Comparison of ENCODE assay signal across 18 cellular contexts in genomic region chr4:13540446-13541175, GRCh38. TPM values are rescaled to one million over a fixed set of nuclear protein-coding genes. Genes with fewer than 3 reads are reported as not detected.
DNase-seq lines count a peak whose midpoint lies in the region; ATAC-seq and TF ChIP-seq lines count a peak whose summit lies in the region.
"Had no signal": no experiment of that assay in that cellular context is flagged by ENCODE, and none has a peak within 500 bp of the region (broad histone marks: within the 10 kb centered on the region; RNA-seq: fewer than 3 reads in every experiment).

No MANE protein-coding gene starts in this region.

- POLR2A ChIA-PET in CD4-positive, alpha-beta memory T cell (lab: Charles Lee; ENCODE audit: partially characterized antibody) = no interaction called here

- ATAC-seq in HG03196 (IDR thresholded peaks at IDR 0.05; ENCODE audit: unreplicated experiment) = no peak
- ATAC-seq in Right ventricle myocardium inferior = no peak
- ATAC-seq: body of pancreas, esophagus mucosa, heart right ventricle, mucosa of descending colon had no signal

- DNase-seq in CD4-positive, alpha-beta memory T cell = no peak
- DNase-seq in H7 (peak; percentile 64), epidermal melanocyte (ENCODE audit: insufficient read length, low spot score) (peak; percentile 16), osteoblast (ENCODE audit: insufficient read length, low spot score, missing footprints) (peak; percentile 62), NCI-H1694 treated with DMSO at 0.1 percent for 48 hours (lab: John Stamatoyannopoulos, UW) (no peak), Right ventricle myocardium inferior (ENCODE audit: missing footprints) (no peak)
- DNase-seq: activated gamma-delta T cell, body of pancreas, DMS79, heart right ventricle, kidney glomerular epithelial cell, mucosa of descending colon, NCI-H510A, SJCRH30 had no signal

- H3K9me3 Mint-ChIP-seq in CD4-positive, alpha-beta memory T cell = peaks cover 2 to 37% (median 27%) of the 10 kb centered on the region in 8 donors

- CTCF ChIA-PET in CD4-positive, alpha-beta memory T cell (lab: Charles Lee; ENCODE audit: partially characterized antibody) = interaction anchor here (1.3 to 2.2 kb wide), 2 partner anchors 8 to 21 kb away, joined by 4 read pairs; no protein-coding TSS in a partner anchor

- H4K20me1 ChIP-seq in osteoblast (ENCODE audit: insufficient read depth, low read length) = no peaks in the 10 kb centered on the region

- H2AFZ ChIP-seq in osteoblast (ENCODE audit: low read length) = no peak overlapping the region

- no peak for TF ChIP-seq CTCF in osteoblast (IDR thresholded peaks at IDR 0.05; ENCODE audit: extremely low read depth, low read depth, low read length)

- intact Hi-C loops in CD4-positive, alpha-beta memory T cell (cut with micrococcal nuclease) = no loop called here
- intact Hi-C loops in Right ventricle myocardium inferior (cut with DNase I) = no loop called here

- H3K4me3 Mint-ChIP-seq in CD4-positive, alpha-beta memory T cell = peak overlapping the region in 7 of 8 donors; percentile 5 to 79 (median 63)

- H3K36me3 ChIP-seq in CD4-positive, alpha-beta memory T cell (ENCODE audit: insufficient read depth, low read length) = no peaks in the 10 kb centered on the region
- H3K36me3 ChIP-seq in H7 (replicated peaks; ENCODE audit: control insufficient read depth, insufficient read depth, low read length) (no peaks in the 10 kb centered on the region), osteoblast (ENCODE audit: insufficient read depth, low read length) (no peaks in the 10 kb centered on the region)
- H3K36me3 ChIP-seq: BLaER1 treated with 17β-estradiol and CSF1 and Interleukin-3, amounts not matched to agents 10 nM and 100 nM; heart right ventricle; SJCRH30 had no signal

- H3K4me2 ChIP-seq in osteoblast (ENCODE audit: insufficient read depth, low read length) = no peak overlapping the region

- no peaks in the 10 kb centered on the region for H3K79me2 ChIP-seq in osteoblast (ENCODE audit: insufficient read depth, low read length)

- peaks cover 61% of the 10 kb centered on the region for H3K4me1 ChIP-seq in CD4-positive, alpha-beta memory T cell (ENCODE audit: insufficient read depth, low read length)
- H3K4me1 ChIP-seq in osteoblast (ENCODE audit: insufficient read depth, low read length) = peaks cover 6% of the 10 kb centered on the region

- H3K4me3 ChIP-seq in CD4-positive, alpha-beta memory T cell (ENCODE audit: low read length in 2 of 2) = no peak overlapping the region
- H3K4me3 ChIP-seq in H7 (ENCODE audit: insufficient read depth, low read depth, low read length) (no peak overlapping the region), osteoblast (ENCODE audit: insufficient read depth, low read length) (no peak overlapping the region)
- H3K4me3 ChIP-seq: body of pancreas, mucosa of descending colon, SJCRH30 had no signal

- peaks cover 0 to 6% of the 10 kb centered on the region in 2 donors for H3K36me3 Mint-ChIP-seq in CD4-positive, alpha-beta memory T cell

- H3K27me3 ChIP-seq in CD4-positive, alpha-beta memory T cell (ENCODE audit: insufficient read depth, low read length) = peaks cover 73% of the 10 kb centered on the region
- H3K27me3 ChIP-seq in H7 (ENCODE audit: control insufficient read depth, insufficient read depth, low read length) (peaks cover 97% of the 10 kb centered on the region), osteoblast (ENCODE audit: insufficient read depth, low read length) (peaks cover 33% of the 10 kb centered on the region)
- H3K27me3 ChIP-seq: SJCRH30 had no signal

- peaks cover 13 to 65% (median 33%) of the 10 kb centered on the region in 4 donors for H3K4me1 Mint-ChIP-seq in CD4-positive, alpha-beta memory T cell

- no peak overlapping the region for H3K27ac ChIP-seq in CD4-positive, alpha-beta memory T cell (ENCODE audit: low read depth, low read length)
- no peak overlapping the region for H3K27ac ChIP-seq in osteoblast (ENCODE audit: low read depth, low read length)
- H3K27ac ChIP-seq: BLaER1 treated with 17β-estradiol and CSF1 and Interleukin-3, amounts not matched to agents 10 nM and 100 nM; body of pancreas; heart right ventricle; SJCRH30 had no signal

- H3K9me3 ChIP-seq in CD4-positive, alpha-beta memory T cell (ENCODE audit: control insufficient read depth in 1 of 2, low read length in 2 of 2) = no peaks in the 10 kb centered on the region
- no peaks in the 10 kb centered on the region for H3K9me3 ChIP-seq in osteoblast (ENCODE audit: low read depth, low read length)
- H3K9me3 ChIP-seq: body of pancreas, heart right ventricle, mucosa of descending colon, SJCRH30 had no signal

- H3K27ac Mint-ChIP-seq in CD4-positive, alpha-beta memory T cell = peak overlapping the region in 3 of 7 donors; percentile 24 to 57 (median 35)

- H3K27me3 Mint-ChIP-seq in CD4-positive, alpha-beta memory T cell = peaks cover 65 to 66% of the 10 kb centered on the region in 2 donors

RNA-seq across cellular contexts. Expression of gene NKX3-2, which starts 3.7 kb away (rescaled TPM):
- not detected for total RNA-seq in CD4-positive, alpha-beta memory T cell
- polyA plus RNA-seq in CD4-positive, alpha-beta memory T cell = not detected
- total RNA-seq in H7 (2014; rRNA removed; shearing (Covaris generic)) = 0.52 and 0.76 TPM in 2 replicates
- total RNA-seq in osteoblast (0.72 and 1.2 TPM in 2 replicates), Right ventricle myocardium inferior (not detected)
- total RNA-seq: esophagus mucosa, heart right ventricle, pulmonary artery endothelial cell had no signal
- polyA plus RNA-seq: heart right ventricle had no signal

RNA-seq across cellular contexts. Expression of gene RAB28, which starts 56.5 kb away (rescaled TPM):
- total RNA-seq in CD4-positive, alpha-beta memory T cell = 10 to 100 TPM; 13.3 to 14.0 TPM
- 10 to 100 TPM; 17.8 to 20.6 TPM for polyA plus RNA-seq in CD4-positive, alpha-beta memory T cell
- 27.7 and 32.4 TPM in 2 replicates for total RNA-seq in H7 (2014; rRNA removed; shearing (Covaris generic))
- 12.3 and 13.3 TPM in 2 replicates for total RNA-seq in osteoblast
- total RNA-seq in Right ventricle myocardium inferior = 20.2 TPM

Comparison
In these comparisons a context has a peak if more than half of its experiments do, and no peak if none do; other contexts are left out.
1. DNase-seq: peak in H7 (single experiment), epidermal melanocyte (single experiment) and osteoblast (single experiment); none in CD4-positive, alpha-beta memory T cell (0 of 5), NCI-H1694 treated with DMSO at 0.1 percent for 48 hours (single experiment) and Right ventricle myocardium inferior (single experiment).